Comparison of ENCODE assay signal across 8 cellular contexts in genomic region chr13:42992585-42993122, GRCh38. TPM values are rescaled to one million over a fixed set of nuclear protein-coding genes. Genes with fewer than 3 reads are reported as not detected.
DNase-seq lines count a peak whose midpoint lies in the region; ATAC-seq, FAIRE-seq and TF ChIP-seq lines count a peak whose summit lies in the region.

No MANE protein-coding gene starts in this region.

- H3K27ac Mint-ChIP-seq in activated CD8-positive, alpha-beta memory T cell treated with anti-CD3 and anti-CD28 coated beads, Interleukin-2, amount 10 ng/mL, durations not matched to agents 7 days and 5 days, result peak overlapping the region; percentile 99
- peak overlapping the region; percentile 96 for H3K27ac Mint-ChIP-seq in activated T-helper 2 cell treated with anti-CD3 and anti-CD28 coated beads, Interferon-gamma antibody, Interleukin-2, Interleukin-4, amounts not matched to agents 10 μg/mL and 5 μg/mL and 100 μg/mL, durations not matched to agents 14 hours and 24 hours and 36 hours

- H3K4me3 ChIP-seq in thoracic aorta, result peak overlapping the region; percentile 87

- FAIRE-seq in GM19239 (lab: Jason Lieb, UNC), result no peak

- intact Hi-C loops in activated T-helper 2 cell treated with anti-CD3 and anti-CD28 coated beads, Interferon-gamma antibody, Interleukin-2, Interleukin-4, amounts not matched to agents 10 μg/mL and 5 μg/mL and 100 μg/mL, durations not matched to agents 14 hours and 24 hours and 36 hours (cut with micrococcal nuclease), result loop anchor here (2.0 kb wide), 2 partner anchors 52 to 66 kb away; no protein-coding TSS in a partner anchor

- peaks cover 26% of the 10 kb centered on the region for H3K36me3 Mint-ChIP-seq in activated CD8-positive, alpha-beta memory T cell treated with anti-CD3 and anti-CD28 coated beads, Interleukin-2, amount 10 ng/mL, durations not matched to agents 7 days and 5 days
- H3K36me3 Mint-ChIP-seq in activated T-helper 2 cell treated with anti-CD3 and anti-CD28 coated beads, Interferon-gamma antibody, Interleukin-2, Interleukin-4, amounts not matched to agents 10 μg/mL and 5 μg/mL and 100 μg/mL, durations not matched to agents 14 hours and 24 hours and 36 hours (ENCODE audit: low read depth), result peaks cover 18% of the 10 kb centered on the region

- no peaks in the 10 kb centered on the region for H3K36me3 ChIP-seq in thoracic aorta

- peak; percentile 45 for DNase-seq in activated CD8-positive, alpha-beta memory T cell treated with anti-CD3 and anti-CD28 coated beads, Interleukin-2, amount 10 ng/mL, durations not matched to agents 7 days and 5 days
- DNase-seq in activated CD8-positive, alpha-beta memory T cell treated with anti-CD3 and anti-CD28 coated beads, Interleukin-2, amount 50 U/mL, for 4 hours, result no peak
- peak; percentile 16 for DNase-seq in activated T-helper 2 cell treated with anti-CD3 and anti-CD28 coated beads, Interferon-gamma antibody, Interleukin-2, Interleukin-4, amounts not matched to agents 10 μg/mL and 5 μg/mL and 100 μg/mL, durations not matched to agents 14 hours and 24 hours and 36 hours (ENCODE audit: low spot score)
- peak; percentile 25 for DNase-seq in kidney tubule cell (ENCODE audit: low spot score)
- DNase-seq in thoracic aorta (ENCODE audit: low spot score), result no peak
- DNase-seq in NCI-H2081 (lab: John Stamatoyannopoulos, UW), result no peak
- no peak for DNase-seq in GM19239 (ENCODE audit: insufficient read length, low spot score)

- peaks cover 0 to 3% of the 10 kb centered on the region in 2 donors for H3K4me1 ChIP-seq in thoracic aorta (ENCODE audit: control insufficient read depth in 1 of 2, low read depth in 2 of 2)

- no peaks in the 10 kb centered on the region for H3K27me3 Mint-ChIP-seq in activated CD8-positive, alpha-beta memory T cell treated with anti-CD3 and anti-CD28 coated beads, Interleukin-2, amount 10 ng/mL, durations not matched to agents 7 days and 5 days
- no peaks in the 10 kb centered on the region for H3K27me3 Mint-ChIP-seq in activated T-helper 2 cell treated with anti-CD3 and anti-CD28 coated beads, Interferon-gamma antibody, Interleukin-2, Interleukin-4, amounts not matched to agents 10 μg/mL and 5 μg/mL and 100 μg/mL, durations not matched to agents 14 hours and 24 hours and 36 hours (ENCODE audit: low read depth)

- peaks cover 56% of the 10 kb centered on the region for H3K4me1 Mint-ChIP-seq in activated CD8-positive, alpha-beta memory T cell treated with anti-CD3 and anti-CD28 coated beads, Interleukin-2, amount 10 ng/mL, durations not matched to agents 7 days and 5 days
- H3K4me1 Mint-ChIP-seq in activated T-helper 2 cell treated with anti-CD3 and anti-CD28 coated beads, Interferon-gamma antibody, Interleukin-2, Interleukin-4, amounts not matched to agents 10 μg/mL and 5 μg/mL and 100 μg/mL, durations not matched to agents 14 hours and 24 hours and 36 hours (ENCODE audit: low read depth), result peaks cover 67% of the 10 kb centered on the region

- no peaks in the 10 kb centered on the region for H3K27me3 ChIP-seq in thoracic aorta (replicated peaks; ENCODE audit: insufficient read depth)

- peak overlapping the region; percentile 97 for H3K4me3 Mint-ChIP-seq in activated CD8-positive, alpha-beta memory T cell treated with anti-CD3 and anti-CD28 coated beads, Interleukin-2, amount 10 ng/mL, durations not matched to agents 7 days and 5 days
- peak overlapping the region; percentile 93 for H3K4me3 Mint-ChIP-seq in activated T-helper 2 cell treated with anti-CD3 and anti-CD28 coated beads, Interferon-gamma antibody, Interleukin-2, Interleukin-4, amounts not matched to agents 10 μg/mL and 5 μg/mL and 100 μg/mL, durations not matched to agents 14 hours and 24 hours and 36 hours (ENCODE audit: low read depth)

- H3K9me3 ChIP-seq in thoracic aorta, result no peaks in the 10 kb centered on the region

- H3K27ac ChIP-seq in thoracic aorta, result peak overlapping the region; percentile 15 to 54

- H3K9me3 Mint-ChIP-seq in activated CD8-positive, alpha-beta memory T cell treated with anti-CD3 and anti-CD28 coated beads, Interleukin-2, amount 10 ng/mL, durations not matched to agents 7 days and 5 days (ENCODE audit: low read depth), result no peaks in the 10 kb centered on the region
- H3K9me3 Mint-ChIP-seq in activated T-helper 2 cell treated with anti-CD3 and anti-CD28 coated beads, Interferon-gamma antibody, Interleukin-2, Interleukin-4, amounts not matched to agents 10 μg/mL and 5 μg/mL and 100 μg/mL, durations not matched to agents 14 hours and 24 hours and 36 hours, result no peaks in the 10 kb centered on the region

- CTCF ChIA-PET in activated CD8-positive, alpha-beta memory T cell treated with anti-CD3 and anti-CD28 coated beads, Interleukin-2, amount 10 ng/mL, durations not matched to agents 7 days and 5 days (lab: Charles Lee), result interaction anchor here (1.4 to 3.2 kb wide), 6 partner anchors 21 to 94 kb away, joined by 3 to 15 read pairs (median 6); partner anchors contain the start of gene DNAJC15

- ATAC-seq in activated CD8-positive, alpha-beta memory T cell treated with anti-CD3 and anti-CD28 coated beads, Interleukin-2, amount 10 ng/mL, durations not matched to agents 7 days and 5 days, result peak; percentile 57
- peak; percentile 39 for ATAC-seq in HG03175 (IDR thresholded peaks at IDR 0.05; ENCODE audit: unreplicated experiment)
- ATAC-seq in thoracic aorta (ENCODE audit: insufficient number of reproducible peaks, low FRiP score, low read depth), result no peak

- TF ChIP-seq CTCF in thoracic aorta (IDR thresholded peaks at IDR 0.05), result no peak

RNA-seq across cellular contexts. Expression of gene EPSTI1, which starts 0.6 kb away (rescaled TPM):
- total RNA-seq in activated CD8-positive, alpha-beta memory T cell treated with anti-CD3 and anti-CD28 coated beads, Interleukin-2, amount 10 ng/mL, durations not matched to agents 7 days and 5 days, result 100 to 1,000 TPM in 1 of 2 experiments, 10 to 100 TPM in 1; 71.3 to 150 TPM
- total RNA-seq in activated T-helper 2 cell treated with anti-CD3 and anti-CD28 coated beads, Interferon-gamma antibody, Interleukin-2, Interleukin-4, amounts not matched to agents 10 μg/mL and 5 μg/mL and 100 μg/mL, durations not matched to agents 14 hours and 24 hours and 36 hours, result 10.3 and 11.9 TPM in 2 replicates
- 1 to 10 TPM; 4.0 to 7.9 TPM for total RNA-seq in thoracic aorta

RNA-seq across cellular contexts. Expression of gene DNAJC15, which starts 30.7 kb away (rescaled TPM):
- total RNA-seq in activated CD8-positive, alpha-beta memory T cell treated with anti-CD3 and anti-CD28 coated beads, Interleukin-2, amount 10 ng/mL, durations not matched to agents 7 days and 5 days, result 10 to 100 TPM; 14.4 to 14.8 TPM
- total RNA-seq in activated T-helper 2 cell treated with anti-CD3 and anti-CD28 coated beads, Interferon-gamma antibody, Interleukin-2, Interleukin-4, amounts not matched to agents 10 μg/mL and 5 μg/mL and 100 μg/mL, durations not matched to agents 14 hours and 24 hours and 36 hours, result 18.0 and 18.8 TPM in 2 replicates
- 10 to 100 TPM in 1 of 2 donors, 1 to 10 TPM in 1; 7.6 to 10.7 TPM for total RNA-seq in thoracic aorta

Comparison
In these comparisons a context has a peak if more than half of its experiments do, and no peak if none do; other contexts are left out.
1. DNase-seq: peak in activated CD8-positive, alpha-beta memory T cell treated with anti-CD3 and anti-CD28 coated beads, Interleukin-2, amount 10 ng/mL, durations not matched to agents 7 days and 5 days (single experiment), activated T-helper 2 cell treated with anti-CD3 and anti-CD28 coated beads, Interferon-gamma antibody, Interleukin-2, Interleukin-4, amounts not matched to agents 10 μg/mL and 5 μg/mL and 100 μg/mL, durations not matched to agents 14 hours and 24 hours and 36 hours (single experiment) and kidney tubule cell (single experiment); none in activated CD8-positive, alpha-beta memory T cell treated with anti-CD3 and anti-CD28 coated beads, Interleukin-2, amount 50 U/mL, for 4 hours (single experiment), thoracic aorta (single experiment), NCI-H2081 (0 of 2) and GM19239 (single experiment).